8 cellular contexts compared by ENCODE assay signal in the genomic region with DNA sequence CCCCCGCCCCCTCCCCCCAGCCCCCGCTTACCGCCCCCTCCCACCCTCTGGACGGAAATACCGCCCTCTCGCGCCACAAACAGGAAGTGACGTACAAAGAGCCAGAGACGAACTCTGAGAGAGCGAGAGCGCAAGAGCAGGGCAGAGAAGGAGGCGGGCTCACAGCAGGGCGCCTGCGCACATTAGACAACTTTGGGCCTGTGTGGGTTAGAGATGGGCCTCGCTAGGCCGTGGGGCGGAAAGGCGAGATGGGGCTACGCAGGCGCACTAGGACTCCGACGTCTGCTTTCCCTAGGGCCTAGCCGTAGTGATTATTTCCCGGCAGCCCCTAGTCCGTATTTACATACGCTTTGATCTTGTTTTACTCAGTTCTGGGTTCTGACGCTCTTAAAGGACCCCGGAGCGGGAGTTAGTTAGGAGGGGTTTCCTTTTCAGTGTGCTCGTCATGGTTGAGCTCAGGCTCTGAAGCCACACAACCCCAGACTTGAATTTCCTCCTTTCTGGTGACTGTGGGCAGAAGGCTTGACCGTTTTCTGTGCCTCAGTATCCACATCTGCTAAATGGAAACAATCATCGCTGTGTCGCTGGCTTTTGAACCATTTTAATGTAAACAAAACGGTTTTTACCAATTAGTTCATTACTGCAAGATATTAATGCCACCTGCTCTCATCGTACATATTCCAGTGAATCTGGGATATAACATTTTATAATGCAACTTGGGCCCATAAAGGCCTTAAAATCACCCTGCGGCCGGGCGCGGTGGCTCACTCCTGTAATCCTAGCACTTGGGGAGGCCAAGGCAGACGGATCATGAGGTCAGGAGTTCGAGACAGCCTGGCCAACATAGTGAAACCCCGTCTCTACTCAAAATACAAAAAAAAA. TPM values are rescaled to one million over a fixed set of nuclear protein-coding genes. Genes with fewer than 3 reads are reported as not detected.
DNase-seq lines count a peak whose midpoint lies in the region; ATAC-seq and TF ChIP-seq lines count a peak whose summit lies in the region.

No MANE protein-coding gene starts in this region.

- H3K36me3 ChIP-seq in ES-I3 (ENCODE audit: insufficient read depth, low read length) (no peaks in the 10 kb centered on the region), H7 (replicated peaks; ENCODE audit: control insufficient read depth, insufficient read depth, low read length) (no peaks in the 10 kb centered on the region; the same call in 1 of the 2 replicates), Loucy (ENCODE audit: insufficient read depth, low read length) (no peaks in the 10 kb centered on the region), RWPE2 (ENCODE audit: low read depth) (peaks cover 4% of the 10 kb centered on the region; the same call in 1 of the 2 replicates)

- H3K27ac Mint-ChIP-seq in nephron: peak overlapping the region; percentile 99 to 100 (median 100)

- peak overlapping the region; percentile 75 for H3K4me2 ChIP-seq in Loucy (ENCODE audit: low read depth, low read length, poor library complexity, severe bottlenecking)

- peaks cover 3% of the 10 kb centered on the region; the same call in 1 of the 2 replicates for H3F3A ChIP-seq in Loucy (ENCODE audit: low read depth)

- ATAC-seq in RWPE2 (ENCODE audit: low read depth): peak; percentile 94
- peak; percentile 91 for ATAC-seq in stimulated activated naive CD8-positive, alpha-beta T cell treated with anti-CD3 and anti-CD28 coated beads, Interleukin-15, Interleukin-2, amounts not matched to agents 100 U/mL and 50 U/mL, for 24 hours

- H3K4me3 Mint-ChIP-seq in nephron: peak overlapping the region; percentile 82 to 90 (median 88)

- H3K9me2 ChIP-seq in Loucy (replicated peaks; ENCODE audit: low read depth, low read length): no peaks in the 10 kb centered on the region

- DNase-seq in H7 (peak; percentile 95), RWPE2 (ENCODE audit: low spot score) (peak; percentile 97), activated gamma-delta T cell (lab: John Stamatoyannopoulos, UW) (peak; percentile 88), fibroblast of the conjunctiva (ENCODE audit: low read depth) (peak; percentile 99)
- DNase-seq in stimulated activated naive CD8-positive, alpha-beta T cell treated with anti-CD3 and anti-CD28 coated beads, Interleukin-15, Interleukin-2, amounts not matched to agents 100 U/mL and 50 U/mL, for 24 hours: peak; percentile 97

- peaks cover 14% of the 10 kb centered on the region; the same call in 1 of the 2 replicates for H3K4me1 ChIP-seq in ES-I3 (ENCODE audit: insufficient read depth, low read length)
- H3K4me1 ChIP-seq in Loucy (ENCODE audit: insufficient read depth, low read length, poor library complexity, severe bottlenecking): peaks cover 47% of the 10 kb centered on the region
- peaks cover 4% of the 10 kb centered on the region for H3K4me1 ChIP-seq in RWPE2 (ENCODE audit: insufficient read depth, poor library complexity, severe bottlenecking)

- H3K9me3 ChIP-seq in ES-I3 (ENCODE audit: control insufficient read depth, insufficient read depth, low read length): no peaks in the 10 kb centered on the region
- no peaks in the 10 kb centered on the region for H3K9me3 ChIP-seq in Loucy (ENCODE audit: insufficient read depth, low read depth, low read length)
- no peaks in the 10 kb centered on the region for H3K9me3 ChIP-seq in RWPE2 (ENCODE audit: severe bottlenecking)

- H3K36me3 Mint-ChIP-seq in nephron (ENCODE audit: low read depth): no peaks in the 10 kb centered on the region

- no peaks in the 10 kb centered on the region for H3K9me3 Mint-ChIP-seq in nephron

- TF ChIP-seq CTCF in Loucy (conservative IDR thresholded peaks at IDR 0.05; ENCODE audit: low read length): no peak
- TF ChIP-seq CTCF in RWPE2 (IDR thresholded peaks at IDR 0.05; ENCODE audit: poor library complexity, severe bottlenecking): no peak
- TF ChIP-seq CTCF in nephron (IDR thresholded peaks at IDR 0.05; ENCODE audit: unreplicated experiment in 3 of 3): no peak

- no peaks in the 10 kb centered on the region for H3K27me3 ChIP-seq in H7 (ENCODE audit: control insufficient read depth, insufficient read depth, low read length)
- no peaks in the 10 kb centered on the region for H3K27me3 ChIP-seq in Loucy (ENCODE audit: insufficient read depth, low read length, poor library complexity, severe bottlenecking)
- no peaks in the 10 kb centered on the region for H3K27me3 ChIP-seq in RWPE2 (ENCODE audit: insufficient read depth, poor library complexity, severe bottlenecking)

- peaks cover 48% of the 10 kb centered on the region for H3K4me1 Mint-ChIP-seq in nephron

- peaks cover 42% of the 10 kb centered on the region for H3K79me2 ChIP-seq in Loucy (ENCODE audit: insufficient read depth, low read length)

- peaks cover 32% of the 10 kb centered on the region for H4K20me1 ChIP-seq in Loucy (ENCODE audit: insufficient read depth, low read length, poor library complexity, severe bottlenecking)

- H3K4me3 ChIP-seq in H7 (ENCODE audit: insufficient read depth, low read depth, low read length): peak overlapping the region; percentile 83
- H3K4me3 ChIP-seq in Loucy (ENCODE audit: low read length, poor library complexity, severe bottlenecking): peak overlapping the region; percentile 83
- H3K4me3 ChIP-seq in RWPE2 (ENCODE audit: severe bottlenecking): peak overlapping the region; percentile 88

- H3K27ac ChIP-seq in RWPE2 (ENCODE audit: poor library complexity, severe bottlenecking): peak overlapping the region; percentile 64

- H3K27me3 Mint-ChIP-seq in nephron (ENCODE audit: low read depth): no peaks in the 10 kb centered on the region

- H2AFZ ChIP-seq in Loucy (ENCODE audit: low read length): peak overlapping the region; percentile 39; the same call in 1 of the 2 replicates

- peak overlapping the region; percentile 99 for H3K9ac ChIP-seq in ES-I3 (ENCODE audit: low read depth, low read length)
- H3K9ac ChIP-seq in Loucy (ENCODE audit: low read depth, low read length, poor library complexity, severe bottlenecking): peak overlapping the region; percentile 91

RNA-seq across cellular contexts. Expression of a gene that starts 0.4 kb away (rescaled TPM):
- total RNA-seq in H7 (2014; rRNA removed; shearing (Covaris generic)): 112 and 126 TPM in 2 replicates

RNA-seq across cellular contexts. Expression of a gene that starts 59.1 kb away (rescaled TPM):
- 0.87 TPM in 1 of 2 replicates, not detected in the other for total RNA-seq in H7 (2014; rRNA removed; shearing (Covaris generic))

Comparison
In these comparisons a context has a peak if more than half of its experiments do, and no peak if none do; other contexts are left out.
1. Peak in every context shown above with its lines: DNase-seq, ATAC-seq, H3K4me3 ChIP-seq and H3K27ac ChIP-seq.